In genomic region chr1:92306020-92306419, GRCh38 we compare ENCODE assay signal across 15 cellular contexts.
"Had no signal": no experiment of that assay in that cellular context is flagged by ENCODE, and none has a peak within 500 bp of the region (broad histone marks: within the 10 kb centered on the region; RNA-seq: fewer than 3 reads in every experiment).

No MANE protein-coding gene starts in this region.

- DNase-seq: activated CD4-positive, alpha-beta T cell treated with anti-CD3 and anti-CD28 coated beads for 1 hour; activated CD4-positive, alpha-beta T cell treated with anti-CD3 and anti-CD28 coated beads, Interleukin-2, amount 50 U/mL, for 48 hours; activated naive CD4-positive, alpha-beta T cell treated with anti-CD3 and anti-CD28 coated beads for 36 hours; amniotic stem cell; central memory CD4-positive, alpha-beta T cell; hippocampal formation; pancreas; stimulated activated CD4-positive, alpha-beta T cell treated with anti-CD3 and anti-CD28 coated beads, Interleukin-1b, Interleukin-23, amount 100 ng/mL, for 48 hours; SW 1271; upper lobe of right lung had no signal

- H3K27me3 Mint-ChIP-seq: brain had no signal

- FAIRE-seq: keratinocyte, pancreas had no signal

- H3K27ac Mint-ChIP-seq: activated naive CD4-positive, alpha-beta T cell treated with anti-CD3 and anti-CD28 coated beads for 36 hours; activated T-helper 1 cell treated with anti-CD3 and anti-CD28 coated beads, Interleukin-12 subunit alpha, Interleukin-12 subunit beta, Interleukin-2, Interleukin-4 antibody, amounts not matched to agents 30 ng/mL and 10 ng/mL and 1 ng/mL, durations not matched to agents 14 hours and 24 hours and 36 hours; brain had no signal

- ATAC-seq: esophagus mucosa, left lobe of liver, pancreas, upper lobe of right lung had no signal

- H3K9me3 Mint-ChIP-seq: activated naive CD4-positive, alpha-beta T cell treated with anti-CD3 and anti-CD28 coated beads for 36 hours; activated T-helper 1 cell treated with anti-CD3 and anti-CD28 coated beads, Interleukin-12 subunit alpha, Interleukin-12 subunit beta, Interleukin-2, Interleukin-4 antibody, amounts not matched to agents 30 ng/mL and 10 ng/mL and 1 ng/mL, durations not matched to agents 14 hours and 24 hours and 36 hours; brain had no signal

- H3K4me3 Mint-ChIP-seq: activated naive CD4-positive, alpha-beta T cell treated with anti-CD3 and anti-CD28 coated beads for 36 hours; activated T-helper 1 cell treated with anti-CD3 and anti-CD28 coated beads, Interleukin-12 subunit alpha, Interleukin-12 subunit beta, Interleukin-2, Interleukin-4 antibody, amounts not matched to agents 30 ng/mL and 10 ng/mL and 1 ng/mL, durations not matched to agents 14 hours and 24 hours and 36 hours; brain had no signal
